Comparison of ENCODE assay signal across 10 cellular contexts in the genomic region with DNA sequence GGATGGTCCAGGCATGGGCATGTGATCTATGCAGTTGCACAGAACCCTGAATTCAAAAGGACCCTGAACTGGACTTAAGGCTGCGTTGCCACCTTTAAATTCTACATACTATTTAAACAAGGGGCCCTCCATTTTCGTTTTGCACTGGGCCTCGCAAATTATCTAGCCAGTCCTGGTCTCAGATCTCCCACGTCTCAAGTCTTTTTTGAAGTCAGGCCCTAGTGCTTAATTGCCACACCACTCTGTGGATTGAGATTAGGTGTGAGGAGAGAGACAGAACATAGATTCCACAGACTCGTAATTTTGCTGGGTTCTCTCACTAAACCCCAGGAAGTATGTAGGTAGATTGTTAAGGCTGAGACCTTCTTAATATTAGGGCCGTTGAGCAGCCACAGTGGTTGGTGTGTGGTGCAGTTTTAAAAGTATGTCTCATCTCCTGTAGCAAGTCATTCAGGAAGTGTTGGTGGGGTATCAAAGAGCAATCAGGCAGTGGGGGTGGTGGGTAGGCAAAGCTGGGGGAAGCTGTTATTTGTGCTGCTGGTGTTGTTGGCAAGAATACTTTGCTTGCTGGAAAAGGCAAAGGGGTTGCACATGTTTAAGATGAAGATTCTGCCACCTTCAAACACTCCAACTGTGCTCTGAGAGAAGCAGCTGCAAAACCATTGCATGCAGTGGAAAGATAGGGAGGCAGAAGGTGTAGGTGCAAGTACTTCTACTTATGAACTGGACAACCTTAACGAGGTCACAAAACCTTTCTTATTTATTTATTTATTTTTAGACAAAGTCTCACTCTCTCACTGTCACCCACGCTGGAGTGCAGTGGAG. TPM values are rescaled to one million over a fixed set of nuclear protein-coding genes. Genes with fewer than 3 reads are reported as not detected.
A peak's percentile ranks its signal among the peaks of the same experiment; 100 is the strongest.
DNase-seq lines count a peak whose midpoint lies in the region; ATAC-seq and TF ChIP-seq lines count a peak whose summit lies in the region.
"Had no signal": no experiment of that assay in that cellular context is flagged by ENCODE, and none has a peak within 500 bp of the region (broad histone marks: within the 10 kb centered on the region; RNA-seq: fewer than 3 reads in every experiment).

No MANE protein-coding gene starts in this region.

- ATAC-seq in sciatic nerve = no peak
- no peak for ATAC-seq in HG02571 (IDR thresholded peaks at IDR 0.05; ENCODE audit: unreplicated experiment)

- H3K4me3 Mint-ChIP-seq in T-helper 1 cell treated with Interleukin-12 subunit alpha and Interleukin-12 subunit beta and Interleukin-4 antibody, amounts not matched to agents 30 μg/mL and 1 μg/mL, for 36 hours = peak overlapping the region; percentile 75

- intact Hi-C loops in sciatic nerve (cut with DNase I) = no loop called here

- DNase-seq in GM12865 (ENCODE audit: low read depth) = peak; percentile 31
- DNase-seq in activated effector memory CD4-positive, alpha-beta T cell treated with Interleukin-2 at 50 U/mL for 16 hours = peak; percentile 66
- DNase-seq in stimulated activated CD4-positive, alpha-beta T cell treated with anti-CD3 and anti-CD28 coated beads, Interleukin-2, amount 100 ng/mL, for 24 hours = peak; percentile 62 to 76
- DNase-seq in HT-29 (ENCODE audit: low spot score) = no peak
- no peak for DNase-seq in sciatic nerve (ENCODE audit: low spot score)
- DNase-seq in nucleus accumbens (lab: John Stamatoyannopoulos, UW) = no peak
- DNase-seq: DMS79 had no signal

- no peak for TF ChIP-seq CTCF in GM12865 (IDR thresholded peaks at IDR 0.05; ENCODE audit: insufficient read depth, low read depth, low read length, missing control alignments)

- H3K27ac Mint-ChIP-seq in T-helper 1 cell treated with Interleukin-12 subunit alpha and Interleukin-12 subunit beta and Interleukin-4 antibody, amounts not matched to agents 30 μg/mL and 1 μg/mL, for 36 hours = peak overlapping the region; percentile 85

- peaks cover 44% of the 10 kb centered on the region for H3K36me3 Mint-ChIP-seq in T-helper 1 cell treated with Interleukin-12 subunit alpha and Interleukin-12 subunit beta and Interleukin-4 antibody, amounts not matched to agents 30 μg/mL and 1 μg/mL, for 36 hours (ENCODE audit: low read depth)

- H3K9me3 Mint-ChIP-seq in T-helper 1 cell treated with Interleukin-12 subunit alpha and Interleukin-12 subunit beta and Interleukin-4 antibody, amounts not matched to agents 30 μg/mL and 1 μg/mL, for 36 hours = peaks cover 14% of the 10 kb centered on the region

- no peak overlapping the region for H3K4me3 ChIP-seq in GM12865 (ENCODE audit: low read depth, low read length)

- H3K4me1 Mint-ChIP-seq in T-helper 1 cell treated with Interleukin-12 subunit alpha and Interleukin-12 subunit beta and Interleukin-4 antibody, amounts not matched to agents 30 μg/mL and 1 μg/mL, for 36 hours (ENCODE audit: low read depth) = peaks cover 63% of the 10 kb centered on the region

- no peaks in the 10 kb centered on the region for H3K27me3 Mint-ChIP-seq in T-helper 1 cell treated with Interleukin-12 subunit alpha and Interleukin-12 subunit beta and Interleukin-4 antibody, amounts not matched to agents 30 μg/mL and 1 μg/mL, for 36 hours (ENCODE audit: low read depth)

RNA-seq across cellular contexts. Expression of gene CD84, which starts 11.2 kb away (rescaled TPM):
- not detected in 2 replicates for total RNA-seq in HT-29 (2014; rRNA removed; shearing (Covaris generic))
- 13.5 TPM for total RNA-seq in sciatic nerve
- total RNA-seq: SK-MEL-5 had no signal

RNA-seq across cellular contexts. Expression of gene SLAMF6, which starts 45.0 kb away (rescaled TPM):
- total RNA-seq in HT-29 (2014; rRNA removed; shearing (Covaris generic)) = not detected in 2 replicates
- total RNA-seq in sciatic nerve = 0.85 TPM
- total RNA-seq: SK-MEL-5 had no signal

Comparison
In these comparisons a context has a peak if more than half of its experiments do, and no peak if none do; other contexts are left out.
1. DNase-seq: peak in GM12865 (single experiment), activated effector memory CD4-positive, alpha-beta T cell treated with Interleukin-2 at 50 U/mL for 16 hours (single experiment) and stimulated activated CD4-positive, alpha-beta T cell treated with anti-CD3 and anti-CD28 coated beads, Interleukin-2, amount 100 ng/mL, for 24 hours (2 of 2); none in HT-29 (single experiment), sciatic nerve (single experiment) and nucleus accumbens (0 of 56).
2. RNA of gene CD84, which starts 11.2 kb away (total RNA-seq): 13.5 TPM in sciatic nerve (single experiment); not detected in HT-29; every median in the first group is over 10 times any median in the second.